29 cellular contexts compared by ENCODE assay signal in genomic region chr2:205614965-205615364, GRCh38.
"Had no signal": no experiment of that assay in that cellular context is flagged by ENCODE, and none has a peak within 500 bp of the region (broad histone marks: within the 10 kb centered on the region; RNA-seq: fewer than 3 reads in every experiment).

No MANE protein-coding gene starts in this region.

- H3K4me3 Mint-ChIP-seq: dendritic cell treated with granulocyte-macrophage colony-stimulating factor and Interleukin-4, amounts not matched to agents 40 ng/mL and 50 ng/mL, for 4 days; effector memory CD8-positive, alpha-beta T cell; endodermal cell had no signal

- H2AFZ ChIP-seq: hepatocyte had no signal

- H3K4me1 ChIP-seq: colonic mucosa, gastrocnemius medialis, heart left ventricle, heart right ventricle had no signal

- H3K79me2 ChIP-seq: hepatocyte had no signal

- DNase-seq: colonic mucosa; cortex of kidney; dermis blood vessel endothelial cell; dorsolateral prefrontal cortex; effector CD4-positive, alpha-beta T cell; effector CD8-positive, alpha-beta T cell; effector memory CD4-positive, alpha-beta T cell; effector memory CD8-positive, alpha-beta T cell; endodermal cell; erythroblast; esophagus squamous epithelium; foreskin fibroblast; foreskin melanocyte; gastrocnemius medialis; glutamatergic neuron; head of caudate nucleus; heart left ventricle; heart right ventricle had no signal

- H3K27ac ChIP-seq: colonic mucosa, coronary artery, dorsolateral prefrontal cortex, epithelial cell of prostate, esophagus muscularis mucosa, esophagus squamous epithelium, gastrocnemius medialis, gastroesophageal sphincter, heart left ventricle, heart right ventricle, hepatocyte had no signal

- H3K4me3 ChIP-seq: colonic mucosa, coronary artery, dorsolateral prefrontal cortex, esophagus muscularis mucosa, esophagus squamous epithelium, gastrocnemius medialis, gastroesophageal sphincter, heart left ventricle, heart right ventricle, hepatocyte had no signal

- H3K9me3 Mint-ChIP-seq: dendritic cell treated with granulocyte-macrophage colony-stimulating factor and Interleukin-4, amounts not matched to agents 40 ng/mL and 50 ng/mL, for 4 days; effector memory CD8-positive, alpha-beta T cell had no signal

- H3K27ac Mint-ChIP-seq: dendritic cell treated with granulocyte-macrophage colony-stimulating factor and Interleukin-4, amounts not matched to agents 40 ng/mL and 50 ng/mL, for 4 days; effector memory CD8-positive, alpha-beta T cell; endodermal cell had no signal

- H3K9me3 ChIP-seq: colonic mucosa, esophagus squamous epithelium, gastrocnemius medialis, gastroesophageal sphincter had no signal

- H3K4me2 ChIP-seq: hepatocyte had no signal

- H3K36me3 ChIP-seq: colonic mucosa, esophagus muscularis mucosa, esophagus squamous epithelium, gastrocnemius medialis, heart left ventricle, heart right ventricle had no signal

- FAIRE-seq: colon, endometrium, endothelial cell of umbilical vein, frontal cortex had no signal

- H3K27me3 ChIP-seq: colonic mucosa, esophagus muscularis mucosa, gastrocnemius medialis, gastroesophageal sphincter, hepatocyte had no signal

- ATAC-seq: effector memory CD8-positive, alpha-beta T cell; esophagus mucosa; gastrocnemius medialis; gastroesophageal sphincter; heart left ventricle; heart right ventricle had no signal
